22 cellular contexts compared by ENCODE assay signal in the genomic region with DNA sequence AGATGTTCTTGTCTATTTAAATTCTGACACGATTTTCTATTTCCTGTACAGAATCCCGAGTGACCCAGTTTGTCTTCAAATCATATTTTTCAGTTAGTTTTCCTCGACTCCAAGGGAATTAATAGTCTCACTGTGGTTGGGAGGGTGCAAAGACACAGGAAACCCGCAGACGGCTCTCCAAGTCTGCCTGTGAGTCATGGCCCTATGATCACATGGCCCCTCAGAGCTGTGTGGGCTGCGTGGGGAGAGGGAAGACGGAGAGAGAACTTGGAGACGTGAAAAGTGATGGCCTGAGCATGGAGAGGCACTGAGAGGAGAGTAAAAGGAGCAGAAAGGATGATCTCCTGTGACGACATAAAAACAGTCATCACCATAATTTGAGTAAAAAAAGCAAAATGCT.
DNase-seq lines count a peak whose midpoint lies in the region; ATAC-seq lines count a peak whose summit lies in the region.
"Had no signal": no experiment of that assay in that cellular context is flagged by ENCODE, and none has a peak within 500 bp of the region (broad histone marks: within the 10 kb centered on the region; RNA-seq: fewer than 3 reads in every experiment).

No MANE protein-coding gene starts in this region.

- H3K9me3 Mint-ChIP-seq in naive thymus-derived CD8-positive, alpha-beta T cell = peaks cover 7 to 28% (median 11%) of the 10 kb centered on the region in 9 donors
- peaks cover 16% of the 10 kb centered on the region for H3K9me3 Mint-ChIP-seq in activated T-cell treated with anti-CD3 and anti-CD28 coated beads, Interleukin-2, amount 50 U/mL, for 4 hours

- H3K27ac Mint-ChIP-seq in naive thymus-derived CD8-positive, alpha-beta T cell = no peak overlapping the region
- H3K27ac Mint-ChIP-seq: activated B cell treated with CpG ODN at 0.5 μM for 24 hours; activated CD8-positive, alpha-beta T cell treated with anti-CD3 and anti-CD28 coated beads for 36 hours; CD8-positive, alpha-beta T cell; neural progenitor cell; T-helper 17 cell had no signal

- H3K4me1 Mint-ChIP-seq in naive thymus-derived CD8-positive, alpha-beta T cell = no peaks in the 10 kb centered on the region
- no peaks in the 10 kb centered on the region for H3K4me1 Mint-ChIP-seq in activated T-cell treated with anti-CD3 and anti-CD28 coated beads, Interleukin-2, amount 50 U/mL, for 4 hours (ENCODE audit: low read depth)
- H3K4me1 Mint-ChIP-seq: activated B cell treated with CpG ODN at 0.5 μM for 24 hours; central memory CD8-positive, alpha-beta T cell; T-helper 17 cell had no signal

- DNase-seq in H4 (ENCODE audit: low spot score) = peak; percentile 9
- peak; percentile 52 for DNase-seq in OCI-M1 (lab: John Stamatoyannopoulos, UW)
- peak; percentile 76 for DNase-seq in foreskin melanocyte
- peak; percentile 30 for DNase-seq in putamen (ENCODE audit: low spot score)
- DNase-seq in naive thymus-derived CD8-positive, alpha-beta T cell = no peak
- no peak for DNase-seq in activated T-cell treated with anti-CD3 and anti-CD28 coated beads, Interleukin-2, amount 50 U/mL, for 4 hours
- DNase-seq in T-helper 2 cell = no peak
- DNase-seq: activated B cell treated with CpG ODN at 0.5 μM for 24 hours; activated CD8-positive, alpha-beta T cell treated with anti-CD3 and anti-CD28 coated beads for 36 hours; activated naive CD4-positive, alpha-beta T cell treated with Interleukin-2 at 50 U/mL for 16 hours; amniotic stem cell; CD8-positive, alpha-beta T cell; DMS53; kidney glomerular epithelial cell; MM.1S; NCI-H187 treated with DMSO at 0.1 percent for 48 hours; T-helper 17 cell; upper lobe of left lung had no signal

- H3K36me3 Mint-ChIP-seq in naive thymus-derived CD8-positive, alpha-beta T cell = no peaks in the 10 kb centered on the region
- H3K36me3 Mint-ChIP-seq in activated T-cell treated with anti-CD3 and anti-CD28 coated beads, Interleukin-2, amount 50 U/mL, for 4 hours (ENCODE audit: insufficient read depth) = no peaks in the 10 kb centered on the region
- H3K36me3 Mint-ChIP-seq: CD8-positive, alpha-beta T cell; neural progenitor cell had no signal

- no peaks in the 10 kb centered on the region for H3K27me3 Mint-ChIP-seq in naive thymus-derived CD8-positive, alpha-beta T cell
- H3K27me3 Mint-ChIP-seq in activated T-cell treated with anti-CD3 and anti-CD28 coated beads, Interleukin-2, amount 50 U/mL, for 4 hours (ENCODE audit: low read depth) = no peaks in the 10 kb centered on the region
- H3K27me3 Mint-ChIP-seq: activated B cell treated with CpG ODN at 0.5 μM for 24 hours; activated CD8-positive, alpha-beta T cell treated with anti-CD3 and anti-CD28 coated beads for 36 hours; central memory CD8-positive, alpha-beta T cell; T-helper 17 cell had no signal

- no peak overlapping the region for H3K4me3 Mint-ChIP-seq in naive thymus-derived CD8-positive, alpha-beta T cell
- H3K4me3 Mint-ChIP-seq in activated T-cell treated with anti-CD3 and anti-CD28 coated beads, Interleukin-2, amount 50 U/mL, for 4 hours = no peak overlapping the region
- H3K4me3 Mint-ChIP-seq: activated B cell treated with CpG ODN at 0.5 μM for 24 hours; activated CD8-positive, alpha-beta T cell treated with anti-CD3 and anti-CD28 coated beads for 36 hours; CD8-positive, alpha-beta T cell; central memory CD8-positive, alpha-beta T cell; neural progenitor cell; T-helper 17 cell had no signal

- ATAC-seq in naive thymus-derived CD8-positive, alpha-beta T cell = no peak
- no peak for ATAC-seq in activated T-cell treated with anti-CD3 and anti-CD28 coated beads, Interleukin-2, amount 50 U/mL, for 4 hours
- ATAC-seq in HG03521 (IDR thresholded peaks at IDR 0.05; ENCODE audit: unreplicated experiment) = no peak
- ATAC-seq: activated CD8-positive, alpha-beta T cell treated with anti-CD3 and anti-CD28 coated beads for 36 hours; CD8-positive, alpha-beta T cell; Panc1; T-helper 17 cell had no signal

- POLR2A ChIA-PET in naive thymus-derived CD8-positive, alpha-beta T cell (lab: Charles Lee) = no interaction called here

Comparison
In these comparisons a context has a peak if more than half of its experiments do, and no peak if none do; other contexts are left out.
1. DNase-seq: peak in H4 (single experiment), OCI-M1 (single experiment), foreskin melanocyte (single experiment) and putamen (single experiment); none in naive thymus-derived CD8-positive, alpha-beta T cell (0 of 10), activated T-cell treated with anti-CD3 and anti-CD28 coated beads, Interleukin-2, amount 50 U/mL, for 4 hours (single experiment) and T-helper 2 cell (0 of 5).